In the genomic region with DNA sequence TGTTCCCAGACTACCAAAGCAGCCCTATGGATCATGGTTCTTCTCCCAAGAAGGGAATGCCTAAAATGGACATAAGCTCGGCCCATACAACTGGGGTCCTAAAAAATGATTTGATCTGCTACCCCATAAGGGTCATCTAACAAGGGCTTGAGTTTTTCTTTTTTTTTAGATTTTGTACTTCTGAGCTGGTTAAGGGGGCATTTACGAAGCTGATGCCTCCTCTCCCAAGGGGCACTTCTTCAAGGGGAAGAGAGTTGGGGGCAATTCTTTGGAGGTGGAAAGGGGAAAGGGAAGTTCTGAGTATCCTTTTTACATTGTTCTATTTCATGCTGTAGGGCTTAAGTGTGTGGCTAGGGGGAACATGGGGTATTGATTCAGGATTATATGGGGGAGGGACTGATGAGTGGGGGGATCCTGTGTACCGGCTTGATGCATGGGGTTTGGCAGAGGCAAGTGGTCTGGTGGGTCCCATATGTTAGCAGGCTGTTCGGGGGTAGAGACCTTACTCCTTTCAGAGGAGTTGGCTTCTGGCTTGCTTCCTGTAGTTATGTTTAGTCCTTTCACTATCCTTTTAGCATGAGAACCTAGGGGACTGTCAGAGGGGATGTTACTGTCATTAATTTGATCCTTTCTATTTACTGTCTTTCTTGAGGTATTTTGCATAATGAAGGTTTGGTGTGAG, we compare ENCODE assay signal across 10 cellular contexts. TPM values are rescaled to one million over a fixed set of nuclear protein-coding genes. Genes with fewer than 3 reads are reported as not detected.
DNase-seq lines count a peak whose midpoint lies in the region; ATAC-seq and TF ChIP-seq lines count a peak whose summit lies in the region.
"Had no signal": no experiment of that assay in that cellular context is flagged by ENCODE, and none has a peak within 500 bp of the region (broad histone marks: within the 10 kb centered on the region; RNA-seq: fewer than 3 reads in every experiment).

No MANE protein-coding gene starts in this region.

- H3K4me1 Mint-ChIP-seq in brain (peaks cover 64% of the 10 kb centered on the region), osteocyte (ENCODE audit: unreplicated experiment) (peaks cover 76% of the 10 kb centered on the region)

- H3K27ac ChIP-seq in SK-N-SH (ENCODE audit: low read depth in 2 of 2, low read length in 1 of 2) = 0 out of 4 replicates have a peak overlapping the region, but pooled peaks of 1 of the 2 experiments have one; percentile 17

- peaks cover 100% of the 10 kb centered on the region for H3F3A ChIP-seq in SK-N-SH (replicated peaks; ENCODE audit: insufficient read depth)

- H4K20me1 ChIP-seq in SK-N-SH (ENCODE audit: insufficient read depth) = peaks cover 100% of the 10 kb centered on the region

- POLR2A ChIA-PET in SK-N-SH (lab: Yijun Ruan, JAX) = no interaction called here

- TF ChIP-seq EP300 in SK-N-SH (IDR thresholded peaks at IDR 0.05; ENCODE audit: borderline replicate concordance in 1 of 2, low read depth in 1 of 2, low read length in 1 of 2) = no peak

- peak overlapping the region in 1 of 5 experiments; percentile 9 for H3K27ac Mint-ChIP-seq in brain
- peak overlapping the region; percentile 57 for H3K27ac Mint-ChIP-seq in osteocyte (ENCODE audit: unreplicated experiment)

- H3K36me3 Mint-ChIP-seq in brain (peaks cover 100% of the 10 kb centered on the region), osteocyte (ENCODE audit: unreplicated experiment) (peaks cover 97% of the 10 kb centered on the region)

- H3K27me3 Mint-ChIP-seq in brain (peaks cover 5% of the 10 kb centered on the region), osteocyte (ENCODE audit: unreplicated experiment) (no peaks in the 10 kb centered on the region)

- H3K9me3 ChIP-seq in SK-N-SH = no peaks in the 10 kb centered on the region

- CTCF ChIA-PET in SK-N-SH (lab: Yijun Ruan, JAX) = no interaction called here

- H3K4me3 Mint-ChIP-seq in brain (peak overlapping the region in 3 of 5 experiments; percentile 8 to 69 (median 24)), osteocyte (ENCODE audit: unreplicated experiment) (no peak overlapping the region)

- H3K27me3 ChIP-seq in SK-N-SH (ENCODE audit: insufficient read depth) = no peaks in the 10 kb centered on the region

- peak; percentile 3 for TF ChIP-seq POLR2A in NB4 (IDR thresholded peaks at IDR 0.05; ENCODE audit: extremely low read depth, insufficient read length)

- H2AFZ ChIP-seq in SK-N-SH (ENCODE audit: low read depth) = no peak overlapping the region

- H3K4me3 ChIP-seq in SK-N-SH (ENCODE audit: low read depth in 2 of 2, low read length in 1 of 2) = peak overlapping the region in 1 of 2 experiments; percentile 2; a peak in 1 of 4 replicates
- peak overlapping the region; percentile 41 for H3K4me3 ChIP-seq in NB4 (ENCODE audit: low read depth, low read length)

- H3K79me2 ChIP-seq in SK-N-SH (ENCODE audit: insufficient read depth) = peaks cover 73% of the 10 kb centered on the region

- TF ChIP-seq CTCF in SK-N-SH (IDR thresholded peaks at IDR 0.05) (no peak), NB4 (IDR thresholded peaks at IDR 0.05; ENCODE audit: low read depth, low read length) (no peak), brain (conservative IDR thresholded peaks at IDR 0.05) (no peak), osteocyte (IDR thresholded peaks at IDR 0.05) (no peak)

- TF ChIP-seq RAD21 in SK-N-SH (IDR thresholded peaks at IDR 0.05; ENCODE audit: low read length) = no peak

- H3K36me3 ChIP-seq in SK-N-SH (replicated peaks in 1 of 2; ENCODE audit: control insufficient read depth in 1 of 2, insufficient read depth in 2 of 2, low read length in 1 of 2) = peaks cover 95 to 99% of the 10 kb centered on the region in 2 experiments

- no peak overlapping the region for H3K9ac ChIP-seq in SK-N-SH

- H3K4me1 ChIP-seq in SK-N-SH (ENCODE audit: control insufficient read depth in 1 of 2, insufficient read depth in 2 of 2, low read depth in 1 of 2, low read length in 1 of 2) = peaks cover 7 to 15% of the 10 kb centered on the region in 2 experiments

- H3K9me3 Mint-ChIP-seq in brain (peaks cover 63 to 71% (median 67%) of the 10 kb centered on the region in 5 experiments), osteocyte (ENCODE audit: unreplicated experiment) (peaks cover 12% of the 10 kb centered on the region)

- no peak for DNase-seq in SK-N-SH
- no peak for DNase-seq in NB4 (ENCODE audit: low read depth)
- DNase-seq in osteocyte (ENCODE audit: extremely low spot score, unreplicated experiment) = no peak
- no peak for DNase-seq in amygdala (lab: John Stamatoyannopoulos, UW)
- DNase-seq: kidney glomerular epithelial cell, NCI-H2081 had no signal

- no peaks in the 10 kb centered on the region for H3K9me2 ChIP-seq in SK-N-SH

- H3K4me2 ChIP-seq in SK-N-SH = peak overlapping the region; percentile 10; the same call in 1 of the 2 replicates

- WGBS in SK-N-SH (ENCODE audit: low lambda C conversion rate) = 89% methylated on average over 3 of the region's 4 CpGs

- ATAC-seq in SK-N-SH treated with all-trans-retinoic acid at 6 μM for 48 hours (no peak), GM19463 (IDR thresholded peaks at IDR 0.05; ENCODE audit: unreplicated experiment) (no peak), HG02885 (IDR thresholded peaks at IDR 0.05; ENCODE audit: poor library complexity, unreplicated experiment) (no peak)

TF ChIP-seq in SK-N-SH, 30 proteins besides CTCF, POLR2A, EP300 and RAD21 (continues in another document):
- TF ChIP-seq GABPA (IDR thresholded peaks at IDR 0.05; ENCODE audit: low read depth) (no peak), JUND (IDR thresholded peaks at IDR 0.05) (no peak), MXI1 (IDR thresholded peaks at IDR 0.05; ENCODE audit: low read depth, low read length) (no peak), NRF1 (IDR thresholded peaks at IDR 0.05; ENCODE audit: low read depth, low read length) (no peak)
- TF ChIP-seq, protein P1, sequence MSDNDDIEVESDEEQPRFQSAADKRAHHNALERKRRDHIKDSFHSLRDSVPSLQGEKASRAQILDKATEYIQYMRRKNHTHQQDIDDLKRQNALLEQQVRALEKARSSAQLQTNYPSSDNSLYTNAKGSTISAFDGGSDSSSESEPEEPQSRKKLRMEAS (IDR thresholded peaks at IDR 0.05; ENCODE audit: low read depth) = no peak

TF ChIP-seq in SK-N-SH treated with all-trans-retinoic acid at 6 μM for 48 hours, 23 proteins besides CTCF, POLR2A, EP300 and RAD21:
- TF ChIP-seq SNAI2 (CRISPR knock-in tag; IDR thresholded peaks at IDR 0.05) = no peak
- TF ChIP-seq TOX (CRISPR knock-in tag; IDR thresholded peaks at IDR 0.05; ENCODE audit: borderline replicate concordance) = no peak
- TF ChIP-seq, protein P2, sequence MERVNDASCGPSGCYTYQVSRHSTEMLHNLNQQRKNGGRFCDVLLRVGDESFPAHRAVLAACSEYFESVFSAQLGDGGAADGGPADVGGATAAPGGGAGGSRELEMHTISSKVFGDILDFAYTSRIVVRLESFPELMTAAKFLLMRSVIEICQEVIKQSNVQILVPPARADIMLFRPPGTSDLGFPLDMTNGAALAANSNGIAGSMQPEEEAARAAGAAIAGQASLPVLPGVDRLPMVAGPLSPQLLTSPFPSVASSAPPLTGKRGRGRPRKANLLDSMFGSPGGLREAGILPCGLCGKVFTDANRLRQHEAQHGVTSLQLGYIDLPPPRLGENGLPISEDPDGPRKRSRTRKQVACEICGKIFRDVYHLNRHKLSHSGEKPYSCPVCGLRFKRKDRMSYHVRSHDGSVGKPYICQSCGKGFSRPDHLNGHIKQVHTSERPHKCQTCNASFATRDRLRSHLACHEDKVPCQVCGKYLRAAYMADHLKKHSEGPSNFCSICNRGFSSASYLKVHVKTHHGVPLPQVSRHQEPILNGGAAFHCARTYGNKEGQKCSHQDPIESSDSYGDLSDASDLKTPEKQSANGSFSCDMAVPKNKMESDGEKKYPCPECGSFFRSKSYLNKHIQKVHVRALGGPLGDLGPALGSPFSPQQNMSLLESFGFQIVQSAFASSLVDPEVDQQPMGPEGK (CRISPR knock-in tag; IDR thresholded peaks at IDR 0.05; ENCODE audit: borderline replicate concordance) = no peak
- no peak for TF ChIP-seq GLIS3 (CRISPR knock-in tag; IDR thresholded peaks at IDR 0.05)
- no peak for TF ChIP-seq ZNF8 (CRISPR knock-in tag; IDR thresholded peaks at IDR 0.05)
- TF ChIP-seq ZC3H10 (CRISPR knock-in tag; IDR thresholded peaks at IDR 0.05) = no peak
- TF ChIP-seq, protein P3, sequence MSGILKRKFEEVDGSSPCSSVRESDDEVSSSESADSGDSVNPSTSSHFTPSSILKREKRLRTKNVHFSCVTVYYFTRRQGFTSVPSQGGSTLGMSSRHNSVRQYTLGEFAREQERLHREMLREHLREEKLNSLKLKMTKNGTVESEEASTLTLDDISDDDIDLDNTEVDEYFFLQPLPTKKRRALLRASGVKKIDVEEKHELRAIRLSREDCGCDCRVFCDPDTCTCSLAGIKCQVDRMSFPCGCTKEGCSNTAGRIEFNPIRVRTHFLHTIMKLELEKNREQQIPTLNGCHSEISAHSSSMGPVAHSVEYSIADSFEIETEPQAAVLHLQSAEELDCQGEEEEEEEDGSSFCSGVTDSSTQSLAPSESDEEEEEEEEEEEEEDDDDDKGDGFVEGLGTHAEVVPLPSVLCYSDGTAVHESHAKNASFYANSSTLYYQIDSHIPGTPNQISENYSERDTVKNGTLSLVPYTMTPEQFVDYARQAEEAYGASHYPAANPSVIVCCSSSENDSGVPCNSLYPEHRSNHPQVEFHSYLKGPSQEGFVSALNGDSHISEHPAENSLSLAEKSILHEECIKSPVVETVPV (CRISPR knock-in tag; IDR thresholded peaks at IDR 0.05) = no peak
- TF ChIP-seq, protein P4, sequence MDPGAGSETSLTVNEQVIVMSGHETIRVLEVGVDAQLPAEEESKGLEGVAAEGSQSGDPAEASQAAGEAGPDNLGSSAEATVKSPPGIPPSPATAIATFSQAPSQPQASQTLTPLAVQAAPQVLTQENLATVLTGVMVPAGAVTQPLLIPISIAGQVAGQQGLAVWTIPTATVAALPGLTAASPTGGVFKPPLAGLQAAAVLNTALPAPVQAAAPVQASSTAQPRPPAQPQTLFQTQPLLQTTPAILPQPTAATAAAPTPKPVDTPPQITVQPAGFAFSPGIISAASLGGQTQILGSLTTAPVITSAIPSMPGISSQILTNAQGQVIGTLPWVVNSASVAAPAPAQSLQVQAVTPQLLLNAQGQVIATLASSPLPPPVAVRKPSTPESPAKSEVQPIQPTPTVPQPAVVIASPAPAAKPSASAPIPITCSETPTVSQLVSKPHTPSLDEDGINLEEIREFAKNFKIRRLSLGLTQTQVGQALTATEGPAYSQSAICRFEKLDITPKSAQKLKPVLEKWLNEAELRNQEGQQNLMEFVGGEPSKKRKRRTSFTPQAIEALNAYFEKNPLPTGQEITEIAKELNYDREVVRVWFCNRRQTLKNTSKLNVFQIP (CRISPR knock-in tag; IDR thresholded peaks at IDR 0.05; ENCODE audit: borderline replicate concordance, low read depth) = no peak
- no peak for TF ChIP-seq ISL1 (CRISPR knock-in tag; IDR thresholded peaks at IDR 0.05)
- no peak for TF ChIP-seq PPARA (CRISPR knock-in tag; IDR thresholded peaks at IDR 0.05; ENCODE audit: borderline replicate concordance)
- TF ChIP-seq CSDC2 (CRISPR knock-in tag; IDR thresholded peaks at IDR 0.05) = no peak
- no peak for TF ChIP-seq OSR1 (CRISPR knock-in tag; IDR thresholded peaks at IDR 0.05)

RNA-seq across cellular contexts. Expression of a gene that starts 8.1 kb away (rescaled TPM):
- polyA plus RNA-seq in SK-N-SH (2012; rRNA removed) (3.9 and 4.6 TPM in 2 replicates), brain (ENCODE audit: insufficient read depth, low read depth, low replicate concordance) (23.5 TPM)
- polyA plus RNA-seq in SK-N-SH (2012; cell fraction: cytosol; rRNA removed) = 4.5 and 4.7 TPM in 2 replicates
- polyA plus RNA-seq in SK-N-SH (2012; cell fraction: nucleus; rRNA removed) = 8.1 and 9.0 TPM in 2 replicates
- total RNA-seq in osteocyte = 48.1 and 51.6 TPM in 2 replicates
